In the genomic region with DNA sequence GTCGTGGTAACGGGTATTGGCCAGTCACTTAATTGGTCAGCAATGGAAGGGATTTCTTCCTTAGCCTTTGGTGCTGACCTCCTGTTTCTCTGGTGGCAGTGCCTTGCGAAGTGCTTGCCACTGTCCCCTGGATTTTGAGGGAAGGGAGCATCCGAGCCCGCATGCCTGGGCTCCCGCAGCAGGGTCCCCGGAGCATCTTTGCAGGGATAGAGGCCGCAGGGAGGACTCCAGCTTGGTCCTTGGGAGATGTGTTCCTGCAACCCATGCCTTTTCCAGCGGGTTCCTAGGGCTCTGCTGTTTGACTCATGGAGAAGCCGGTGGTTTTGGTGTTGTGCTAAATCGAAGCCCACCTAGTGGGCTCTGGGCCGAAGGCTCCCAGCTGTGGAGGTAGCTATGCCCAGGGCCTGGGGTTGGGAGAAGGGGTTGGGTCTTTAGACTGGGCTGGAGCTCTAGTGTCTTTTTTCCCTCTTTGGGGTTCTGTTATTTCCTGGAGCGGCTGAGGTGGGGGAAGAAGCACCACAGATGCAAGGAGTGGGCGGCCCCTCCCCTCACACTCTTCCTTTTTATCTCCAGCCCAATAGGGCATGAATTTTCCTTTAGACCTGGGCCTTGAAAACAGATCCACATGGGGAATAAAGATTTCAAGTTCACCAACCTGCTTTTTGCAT, we compare ENCODE assay signal across 9 cellular contexts. TPM values are rescaled to one million over a fixed set of nuclear protein-coding genes. Genes with fewer than 3 reads are reported as not detected.
A peak's percentile ranks its signal among the peaks of the same experiment; 100 is the strongest.
DNase-seq lines count a peak whose midpoint lies in the region; TF ChIP-seq lines count a peak whose summit lies in the region.
"Had no signal": no experiment of that assay in that cellular context is flagged by ENCODE, and none has a peak within 500 bp of the region (broad histone marks: within the 10 kb centered on the region; RNA-seq: fewer than 3 reads in every experiment).

No MANE protein-coding gene starts in this region.

- H3K9me3 ChIP-seq in BLaER1 treated with 17β-estradiol and CSF1 and Interleukin-3, amounts not matched to agents 10 nM and 100 nM (replicated peaks in 1 of 11): no peaks in the 10 kb centered on the region
- H3K9me3 ChIP-seq in PC-9 (ENCODE audit: insufficient read depth, low read depth) (no peaks in the 10 kb centered on the region), endodermal cell (ENCODE audit: control insufficient read depth, low read length) (no peaks in the 10 kb centered on the region), neural cell (ENCODE audit: low read length) (no peaks in the 10 kb centered on the region), colonic mucosa (no peaks in the 10 kb centered on the region)

- H2AFZ ChIP-seq in PC-9 (no peak overlapping the region), neural cell (ENCODE audit: low read depth, low read length) (no peak overlapping the region)

- H3K9ac ChIP-seq in BLaER1 treated with 17β-estradiol and CSF1 and Interleukin-3, amounts not matched to agents 10 nM and 100 nM: peak overlapping the region; percentile 50 to 73 (median 69); a peak in 21 of 22 replicates
- H3K9ac ChIP-seq in endodermal cell (ENCODE audit: extremely low read depth, low read length, poor library complexity, severe bottlenecking) (no peak overlapping the region), neural cell (ENCODE audit: low read length) (peak overlapping the region; percentile 56), colonic mucosa (ENCODE audit: low read depth in 2 of 2, low read length in 2 of 2) (no peak overlapping the region)

- peak overlapping the region; percentile 32 for H3K27ac Mint-ChIP-seq in endodermal cell

- H3K27me3 ChIP-seq in BLaER1 treated with 17β-estradiol and CSF1 and Interleukin-3, amounts not matched to agents 10 nM and 100 nM: no peaks in the 10 kb centered on the region
- H3K27me3 ChIP-seq in PC-9 (ENCODE audit: insufficient read depth, low read depth) (no peaks in the 10 kb centered on the region), endodermal cell (ENCODE audit: control insufficient read depth, insufficient read depth, low read length, poor library complexity, severe bottlenecking) (peaks cover 36% of the 10 kb centered on the region), neural cell (ENCODE audit: insufficient read depth, low read depth, low read length) (peaks cover 32% of the 10 kb centered on the region), colonic mucosa (peaks cover 11% of the 10 kb centered on the region)

- peaks cover 76 to 90% (median 78%) of the 10 kb centered on the region in 10 experiments for H3K4me1 ChIP-seq in BLaER1 treated with 17β-estradiol and CSF1 and Interleukin-3, amounts not matched to agents 10 nM and 100 nM
- H3K4me1 ChIP-seq in PC-9 (replicated peaks; ENCODE audit: insufficient read depth): peaks cover 15% of the 10 kb centered on the region; the same call in 1 of the 2 replicates
- H3K4me1 ChIP-seq in endodermal cell (ENCODE audit: control insufficient read depth, insufficient read depth, low read length): peaks cover 3% of the 10 kb centered on the region
- H3K4me1 ChIP-seq in colonic mucosa: peaks cover 15% of the 10 kb centered on the region

- no peaks in the 10 kb centered on the region for H3K79me2 ChIP-seq in PC-9 (ENCODE audit: low read depth)
- no peaks in the 10 kb centered on the region for H3K79me2 ChIP-seq in neural cell (replicated peaks; ENCODE audit: insufficient read depth, low read length)

- BruUV-seq in PC-9 (replicated peaks; lab: Mats Ljungman, UMichigan): no TSS peak

- TF ChIP-seq EP300 in neural cell (conservative IDR thresholded peaks at IDR 0.05; ENCODE audit: poor library complexity, severe bottlenecking): no peak

- TF ChIP-seq RAD21 in neural cell (conservative IDR thresholded peaks at IDR 0.05): no peak

- 22 to 40% methylated on average over 4 to 14 of the region's 14 CpGs for WGBS in endodermal cell (ENCODE audit: insufficient coverage in 1 of 2, insufficient read length in 1 of 2), 2 experiments

- POLR2A ChIA-PET in PC-9 (lab: Charles Lee; ENCODE audit: unreplicated experiment): interaction anchor here (0.6 kb wide), 1 partner anchor 146 kb away, joined by 10 read pairs; no protein-coding TSS in a partner anchor

- no peaks in the 10 kb centered on the region for H3K9me3 Mint-ChIP-seq in endodermal cell

- H4K20me1 ChIP-seq in BLaER1 treated with 17β-estradiol and CSF1 and Interleukin-3, amounts not matched to agents 10 nM and 100 nM: peaks cover 95 to 100% (median 97%) of the 10 kb centered on the region in 11 experiments
- H4K20me1 ChIP-seq in PC-9 (ENCODE audit: insufficient read depth) (no peaks in the 10 kb centered on the region), neural cell (ENCODE audit: insufficient read depth) (no peaks in the 10 kb centered on the region)

- no peak for DNase-seq in PC-9
- DNase-seq in endodermal cell: peak; percentile 65
- no peak for DNase-seq in NCI-H1694 (lab: John Stamatoyannopoulos, UW)
- no peak for DNase-seq in COLO668 (lab: John Stamatoyannopoulos, UW; ENCODE audit: unreplicated experiment)
- no peak for DNase-seq in GM03348 (ENCODE audit: low spot score)
- no peak for DNase-seq in colonic mucosa
- DNase-seq: NCI-H1694 treated with DMSO at 0.1 percent for 48 hours had no signal

- H3K4me1 Mint-ChIP-seq in endodermal cell: peaks cover 15% of the 10 kb centered on the region

- H3F3A ChIP-seq in PC-9 (ENCODE audit: insufficient read depth, low read depth): peaks cover 20% of the 10 kb centered on the region
- H3F3A ChIP-seq in neural cell (ENCODE audit: insufficient read depth, low read length, poor library complexity, severe bottlenecking): no peaks in the 10 kb centered on the region

- peak overlapping the region; percentile 15 to 65 (median 50); a peak in 17 of 20 replicates for H3K4me3 ChIP-seq in BLaER1 treated with 17β-estradiol and CSF1 and Interleukin-3, amounts not matched to agents 10 nM and 100 nM
- peak overlapping the region; percentile 50; the same call in 1 of the 2 replicates for H3K4me3 ChIP-seq in PC-9
- H3K4me3 ChIP-seq in endodermal cell (ENCODE audit: low read length): peak overlapping the region; percentile 79
- H3K4me3 ChIP-seq in neural cell (ENCODE audit: low read length): peak overlapping the region; percentile 69
- H3K4me3 ChIP-seq in colonic mucosa: no peak overlapping the region

- H3K9me2 ChIP-seq in PC-9 (ENCODE audit: insufficient read depth) (no peaks in the 10 kb centered on the region), neural cell (ENCODE audit: insufficient read depth, low read length) (no peaks in the 10 kb centered on the region)

- H3K27ac ChIP-seq in BLaER1 treated with 17β-estradiol and CSF1 and Interleukin-3, amounts not matched to agents 10 nM and 100 nM: peak overlapping the region in 10 of 11 experiments; percentile 18 to 69 (median 59); a peak in 18 of 22 replicates
- H3K27ac ChIP-seq in PC-9 (no peak overlapping the region), endodermal cell (ENCODE audit: low read depth, low read length) (no peak overlapping the region), neural cell (ENCODE audit: low read length) (no peak overlapping the region), colonic mucosa (no peak overlapping the region)

- peak overlapping the region; percentile 75 for H3K4me3 Mint-ChIP-seq in endodermal cell

- H3K36me3 Mint-ChIP-seq in endodermal cell (ENCODE audit: low read depth): no peaks in the 10 kb centered on the region

- CTCF ChIA-PET in PC-9 (lab: Charles Lee): no interaction called here

- no peak for TF ChIP-seq CTCF in PC-9 (conservative IDR thresholded peaks at IDR 0.05)
- peak; percentile 2 for TF ChIP-seq CTCF in endodermal cell (conservative IDR thresholded peaks at IDR 0.05)
- no peak for TF ChIP-seq CTCF in neural cell (IDR thresholded peaks at IDR 0.05; ENCODE audit: poor library complexity, severe bottlenecking)
- no peak for TF ChIP-seq CTCF in colonic mucosa (IDR thresholded peaks at IDR 0.05)

- peak overlapping the region; percentile 91 to 100 (median 99) for H3K4me2 ChIP-seq in BLaER1 treated with 17β-estradiol and CSF1 and Interleukin-3, amounts not matched to agents 10 nM and 100 nM
- peak overlapping the region; percentile 84 for H3K4me2 ChIP-seq in PC-9
- no peak overlapping the region for H3K4me2 ChIP-seq in neural cell (ENCODE audit: low read length)

- H3K36me3 ChIP-seq in BLaER1 treated with 17β-estradiol and CSF1 and Interleukin-3, amounts not matched to agents 10 nM and 100 nM: peaks cover 41 to 57% (median 49%) of the 10 kb centered on the region in 11 experiments
- H3K36me3 ChIP-seq in PC-9 (ENCODE audit: low read depth): no peaks in the 10 kb centered on the region
- no peaks in the 10 kb centered on the region for H3K36me3 ChIP-seq in endodermal cell (ENCODE audit: control insufficient read depth, insufficient read depth, low read length)
- H3K36me3 ChIP-seq in neural cell (ENCODE audit: insufficient read depth, low read length): no peaks in the 10 kb centered on the region
- H3K36me3 ChIP-seq in colonic mucosa: no peaks in the 10 kb centered on the region

- intact Hi-C loops in PC-9 (cut with micrococcal nuclease; ENCODE audit: unreplicated experiment): no loop called here
- intact Hi-C loops in colonic mucosa (cut with DNase I): no loop called here

- peaks cover 33% of the 10 kb centered on the region for H3K27me3 Mint-ChIP-seq in endodermal cell (ENCODE audit: insufficient read depth)

TF ChIP-seq in neural cell, 6 proteins besides CTCF, POLR2A, EP300 and RAD21 (continues in another document):
- TF ChIP-seq MXI1 (conservative IDR thresholded peaks at IDR 0.05; ENCODE audit: poor library complexity, severe bottlenecking) (no peak), POLR2AphosphoS5 (IDR thresholded peaks at IDR 0.05) (no peak), TAF1 (IDR thresholded peaks at IDR 0.05; ENCODE audit: low read depth) (no peak)

RNA-seq across cellular contexts. Expression of a gene that starts 39.0 kb away (rescaled TPM):
- 10.3 and 16.4 TPM in 2 replicates for total RNA-seq in PC-9 (2021)
- total RNA-seq in endodermal cell: 10 to 100 TPM; 13.9 to 14.2 TPM
- 4.3 TPM for polyA plus RNA-seq in endodermal cell (2013, experiment 1 of 2)
- polyA plus RNA-seq in endodermal cell (2013, experiment 2 of 2): 3.3 TPM
- 4.2 and 4.5 TPM in 2 replicates for polyA plus RNA-seq in neural cell
- 5.4 and 5.6 TPM in 2 replicates for polyA minus RNA-seq in neural cell
- 1 to 10 TPM; 3.5 TPM for total RNA-seq in colonic mucosa

Comparison
In these comparisons a context has a peak if more than half of its experiments do, and no peak if none do; other contexts are left out.
1. H3K27ac ChIP-seq: peak in BLaER1 treated with 17β-estradiol and CSF1 and Interleukin-3, amounts not matched to agents 10 nM and 100 nM (10 of 11); none in PC-9 (single experiment), endodermal cell (single experiment), neural cell (single experiment) and colonic mucosa (single experiment).
2. H3K9ac ChIP-seq: peak in BLaER1 treated with 17β-estradiol and CSF1 and Interleukin-3, amounts not matched to agents 10 nM and 100 nM (11 of 11) and neural cell (single experiment); none in endodermal cell (single experiment) and colonic mucosa (0 of 2).